ENCODE assay signal across 1 cellular context in genomic region chr11:567629-568258, GRCh38.
A peak's percentile ranks its signal among the peaks of the same experiment; 100 is the strongest.
TF ChIP-seq lines count a peak whose summit lies in the region.

No MANE protein-coding gene starts in this region.

TF ChIP-seq in HepG2, 621 proteins besides CTCF, POLR2A, EP300 and RAD21 (continued from another document and continues in another):
- TF ChIP-seq, protein P1, sequence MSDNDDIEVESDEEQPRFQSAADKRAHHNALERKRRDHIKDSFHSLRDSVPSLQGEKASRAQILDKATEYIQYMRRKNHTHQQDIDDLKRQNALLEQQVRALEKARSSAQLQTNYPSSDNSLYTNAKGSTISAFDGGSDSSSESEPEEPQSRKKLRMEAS (IDR thresholded peaks at IDR 0.05): 0 out of 2 replicates have a peak, but pooled peaks have one; percentile 7
- TF ChIP-seq ETS1 (CRISPR knock-in tag; IDR thresholded peaks at IDR 0.05) (no peak), EED (CRISPR knock-in tag; IDR thresholded peaks at IDR 0.05) (peak; percentile 29; the same call in 1 of the 2 replicates), ZHX1 (CRISPR knock-in tag; IDR thresholded peaks at IDR 0.05; ENCODE audit: low read depth) (no peak), ZNF572 (CRISPR knock-in tag; IDR thresholded peaks at IDR 0.05) (0 out of 2 replicates have a peak, but pooled peaks have one; percentile 58), DRAP1 (CRISPR knock-in tag; IDR thresholded peaks at IDR 0.05) (no peak), NCOA2 (CRISPR knock-in tag; IDR thresholded peaks at IDR 0.05) (no peak), ZNF124 (CRISPR knock-in tag; IDR thresholded peaks at IDR 0.05) (no peak), FOXO1 (CRISPR knock-in tag; IDR thresholded peaks at IDR 0.05) (no peak), RBM22 (optimal IDR thresholded peaks at IDR 0.05; ENCODE audit: low read length) (no peak), FOSL2 (CRISPR knock-in tag; IDR thresholded peaks at IDR 0.05) (no peak), POLR2AphosphoS5 (IDR thresholded peaks at IDR 0.05; ENCODE audit: low read depth, low read length) (no peak), ZNF276 (CRISPR knock-in tag; IDR thresholded peaks at IDR 0.05; ENCODE audit: low read depth) (no peak), ZZZ3 (CRISPR knock-in tag; IDR thresholded peaks at IDR 0.05; ENCODE audit: borderline replicate concordance) (no peak), ZMAT3 (CRISPR knock-in tag; conservative IDR thresholded peaks at IDR 0.05) (no peak), TEAD3 (CRISPR knock-in tag; optimal IDR thresholded peaks at IDR 0.05; ENCODE audit: borderline replicate concordance) (no peak), ZBTB1 (CRISPR knock-in tag; IDR thresholded peaks at IDR 0.05; ENCODE audit: borderline replicate concordance) (no peak), PITX1 (CRISPR knock-in tag; IDR thresholded peaks at IDR 0.05) (no peak), ZNF639 (CRISPR knock-in tag; conservative IDR thresholded peaks at IDR 0.05) (no peak), ZSCAN29 (CRISPR knock-in tag; conservative IDR thresholded peaks at IDR 0.05) (no peak), SMC3 (IDR thresholded peaks at IDR 0.05; ENCODE audit: low read length) (no peak)
- TF ChIP-seq, protein P2, sequence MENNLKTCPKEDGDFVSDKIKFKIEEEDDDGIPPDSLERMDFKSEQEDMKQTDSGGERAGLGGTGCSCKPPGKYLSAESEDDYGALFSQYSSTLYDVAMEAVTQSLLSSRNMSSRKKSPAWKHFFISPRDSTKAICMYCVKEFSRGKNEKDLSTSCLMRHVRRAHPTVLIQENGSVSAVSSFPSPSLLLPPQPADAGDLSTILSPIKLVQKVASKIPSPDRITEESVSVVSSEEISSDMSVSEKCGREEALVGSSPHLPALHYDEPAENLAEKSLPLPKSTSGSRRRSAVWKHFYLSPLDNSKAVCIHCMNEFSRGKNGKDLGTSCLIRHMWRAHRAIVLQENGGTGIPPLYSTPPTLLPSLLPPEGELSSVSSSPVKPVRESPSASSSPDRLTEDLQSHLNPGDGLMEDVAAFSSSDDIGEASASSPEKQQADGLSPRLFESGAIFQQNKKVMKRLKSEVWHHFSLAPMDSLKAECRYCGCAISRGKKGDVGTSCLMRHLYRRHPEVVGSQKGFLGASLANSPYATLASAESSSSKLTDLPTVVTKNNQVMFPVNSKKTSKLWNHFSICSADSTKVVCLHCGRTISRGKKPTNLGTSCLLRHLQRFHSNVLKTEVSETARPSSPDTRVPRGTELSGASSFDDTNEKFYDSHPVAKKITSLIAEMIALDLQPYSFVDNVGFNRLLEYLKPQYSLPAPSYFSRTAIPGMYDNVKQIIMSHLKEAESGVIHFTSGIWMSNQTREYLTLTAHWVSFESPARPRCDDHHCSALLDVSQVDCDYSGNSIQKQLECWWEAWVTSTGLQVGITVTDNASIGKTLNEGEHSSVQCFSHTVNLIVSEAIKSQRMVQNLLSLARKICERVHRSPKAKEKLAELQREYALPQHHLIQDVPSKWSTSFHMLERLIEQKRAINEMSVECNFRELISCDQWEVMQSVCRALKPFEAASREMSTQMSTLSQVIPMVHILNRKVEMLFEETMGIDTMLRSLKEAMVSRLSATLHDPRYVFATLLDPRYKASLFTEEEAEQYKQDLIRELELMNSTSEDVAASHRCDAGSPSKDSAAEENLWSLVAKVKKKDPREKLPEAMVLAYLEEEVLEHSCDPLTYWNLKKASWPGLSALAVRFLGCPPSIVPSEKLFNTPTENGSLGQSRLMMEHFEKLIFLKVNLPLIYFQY (CRISPR knock-in tag; IDR thresholded peaks at IDR 0.05; ENCODE audit: borderline replicate concordance): no peak
- TF ChIP-seq, protein P3, sequence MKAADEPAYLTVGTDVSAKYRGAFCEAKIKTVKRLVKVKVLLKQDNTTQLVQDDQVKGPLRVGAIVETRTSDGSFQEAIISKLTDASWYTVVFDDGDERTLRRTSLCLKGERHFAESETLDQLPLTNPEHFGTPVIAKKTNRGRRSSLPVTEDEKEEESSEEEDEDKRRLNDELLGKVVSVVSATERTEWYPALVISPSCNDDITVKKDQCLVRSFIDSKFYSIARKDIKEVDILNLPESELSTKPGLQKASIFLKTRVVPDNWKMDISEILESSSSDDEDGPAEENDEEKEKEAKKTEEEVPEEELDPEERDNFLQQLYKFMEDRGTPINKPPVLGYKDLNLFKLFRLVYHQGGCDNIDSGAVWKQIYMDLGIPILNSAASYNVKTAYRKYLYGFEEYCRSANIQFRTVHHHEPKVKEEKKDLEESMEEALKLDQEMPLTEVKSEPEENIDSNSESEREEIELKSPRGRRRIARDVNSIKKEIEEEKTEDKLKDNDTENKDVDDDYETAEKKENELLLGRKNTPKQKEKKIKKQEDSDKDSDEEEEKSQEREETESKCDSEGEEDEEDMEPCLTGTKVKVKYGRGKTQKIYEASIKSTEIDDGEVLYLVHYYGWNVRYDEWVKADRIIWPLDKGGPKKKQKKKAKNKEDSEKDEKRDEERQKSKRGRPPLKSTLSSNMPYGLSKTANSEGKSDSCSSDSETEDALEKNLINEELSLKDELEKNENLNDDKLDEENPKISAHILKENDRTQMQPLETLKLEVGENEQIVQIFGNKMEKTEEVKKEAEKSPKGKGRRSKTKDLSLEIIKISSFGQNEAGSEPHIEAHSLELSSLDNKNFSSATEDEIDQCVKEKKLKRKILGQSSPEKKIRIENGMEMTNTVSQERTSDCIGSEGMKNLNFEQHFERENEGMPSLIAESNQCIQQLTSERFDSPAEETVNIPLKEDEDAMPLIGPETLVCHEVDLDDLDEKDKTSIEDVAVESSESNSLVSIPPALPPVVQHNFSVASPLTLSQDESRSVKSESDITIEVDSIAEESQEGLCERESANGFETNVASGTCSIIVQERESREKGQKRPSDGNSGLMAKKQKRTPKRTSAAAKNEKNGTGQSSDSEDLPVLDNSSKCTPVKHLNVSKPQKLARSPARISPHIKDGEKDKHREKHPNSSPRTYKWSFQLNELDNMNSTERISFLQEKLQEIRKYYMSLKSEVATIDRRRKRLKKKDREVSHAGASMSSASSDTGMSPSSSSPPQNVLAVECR (CRISPR knock-in tag; IDR thresholded peaks at IDR 0.05; ENCODE audit: borderline replicate concordance): peak; percentile 58
- TF ChIP-seq, protein P4, sequence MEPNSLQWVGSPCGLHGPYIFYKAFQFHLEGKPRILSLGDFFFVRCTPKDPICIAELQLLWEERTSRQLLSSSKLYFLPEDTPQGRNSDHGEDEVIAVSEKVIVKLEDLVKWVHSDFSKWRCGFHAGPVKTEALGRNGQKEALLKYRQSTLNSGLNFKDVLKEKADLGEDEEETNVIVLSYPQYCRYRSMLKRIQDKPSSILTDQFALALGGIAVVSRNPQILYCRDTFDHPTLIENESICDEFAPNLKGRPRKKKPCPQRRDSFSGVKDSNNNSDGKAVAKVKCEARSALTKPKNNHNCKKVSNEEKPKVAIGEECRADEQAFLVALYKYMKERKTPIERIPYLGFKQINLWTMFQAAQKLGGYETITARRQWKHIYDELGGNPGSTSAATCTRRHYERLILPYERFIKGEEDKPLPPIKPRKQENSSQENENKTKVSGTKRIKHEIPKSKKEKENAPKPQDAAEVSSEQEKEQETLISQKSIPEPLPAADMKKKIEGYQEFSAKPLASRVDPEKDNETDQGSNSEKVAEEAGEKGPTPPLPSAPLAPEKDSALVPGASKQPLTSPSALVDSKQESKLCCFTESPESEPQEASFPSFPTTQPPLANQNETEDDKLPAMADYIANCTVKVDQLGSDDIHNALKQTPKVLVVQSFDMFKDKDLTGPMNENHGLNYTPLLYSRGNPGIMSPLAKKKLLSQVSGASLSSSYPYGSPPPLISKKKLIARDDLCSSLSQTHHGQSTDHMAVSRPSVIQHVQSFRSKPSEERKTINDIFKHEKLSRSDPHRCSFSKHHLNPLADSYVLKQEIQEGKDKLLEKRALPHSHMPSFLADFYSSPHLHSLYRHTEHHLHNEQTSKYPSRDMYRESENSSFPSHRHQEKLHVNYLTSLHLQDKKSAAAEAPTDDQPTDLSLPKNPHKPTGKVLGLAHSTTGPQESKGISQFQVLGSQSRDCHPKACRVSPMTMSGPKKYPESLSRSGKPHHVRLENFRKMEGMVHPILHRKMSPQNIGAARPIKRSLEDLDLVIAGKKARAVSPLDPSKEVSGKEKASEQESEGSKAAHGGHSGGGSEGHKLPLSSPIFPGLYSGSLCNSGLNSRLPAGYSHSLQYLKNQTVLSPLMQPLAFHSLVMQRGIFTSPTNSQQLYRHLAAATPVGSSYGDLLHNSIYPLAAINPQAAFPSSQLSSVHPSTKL (CRISPR knock-in tag; IDR thresholded peaks at IDR 0.05): no peak
- TF ChIP-seq, protein P5, sequence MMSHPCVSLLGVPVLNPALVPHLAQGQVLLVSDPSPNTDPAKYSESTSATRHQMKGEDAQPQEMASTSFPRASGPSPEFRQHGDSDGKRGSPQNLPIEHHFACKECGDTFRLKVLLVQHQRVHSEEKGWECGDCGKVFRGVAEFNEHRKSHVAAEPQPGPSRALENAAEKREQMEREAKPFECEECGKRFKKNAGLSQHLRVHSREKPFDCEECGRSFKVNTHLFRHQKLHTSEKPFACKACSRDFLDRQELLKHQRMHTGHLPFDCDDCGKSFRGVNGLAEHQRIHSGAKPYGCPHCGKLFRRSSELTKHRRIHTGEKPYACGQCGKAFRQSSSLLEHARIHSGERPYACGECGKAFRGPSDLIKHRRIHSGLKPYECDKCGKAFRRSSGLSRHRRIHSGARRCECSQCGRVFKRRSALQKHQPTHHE (CRISPR knock-in tag; IDR thresholded peaks at IDR 0.05; ENCODE audit: borderline replicate concordance): no peak
- TF ChIP-seq, protein P6, sequence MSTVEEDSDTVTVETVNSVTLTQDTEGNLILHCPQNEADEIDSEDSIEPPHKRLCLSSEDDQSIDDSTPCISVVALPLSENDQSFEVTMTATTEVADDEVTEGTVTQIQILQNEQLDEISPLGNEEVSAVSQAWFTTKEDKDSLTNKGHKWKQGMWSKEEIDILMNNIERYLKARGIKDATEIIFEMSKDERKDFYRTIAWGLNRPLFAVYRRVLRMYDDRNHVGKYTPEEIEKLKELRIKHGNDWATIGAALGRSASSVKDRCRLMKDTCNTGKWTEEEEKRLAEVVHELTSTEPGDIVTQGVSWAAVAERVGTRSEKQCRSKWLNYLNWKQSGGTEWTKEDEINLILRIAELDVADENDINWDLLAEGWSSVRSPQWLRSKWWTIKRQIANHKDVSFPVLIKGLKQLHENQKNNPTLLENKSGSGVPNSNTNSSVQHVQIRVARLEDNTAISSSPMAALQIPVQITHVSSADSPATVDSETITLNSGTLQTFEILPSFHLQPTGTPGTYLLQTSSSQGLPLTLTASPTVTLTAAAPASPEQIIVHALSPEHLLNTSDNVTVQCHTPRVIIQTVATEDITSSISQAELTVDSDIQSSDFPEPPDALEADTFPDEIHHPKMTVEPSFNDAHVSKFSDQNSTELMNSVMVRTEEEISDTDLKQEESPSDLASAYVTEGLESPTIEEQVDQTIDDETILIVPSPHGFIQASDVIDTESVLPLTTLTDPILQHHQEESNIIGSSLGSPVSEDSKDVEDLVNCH (CRISPR knock-in tag; IDR thresholded peaks at IDR 0.05): no peak
- TF ChIP-seq, protein P7, sequence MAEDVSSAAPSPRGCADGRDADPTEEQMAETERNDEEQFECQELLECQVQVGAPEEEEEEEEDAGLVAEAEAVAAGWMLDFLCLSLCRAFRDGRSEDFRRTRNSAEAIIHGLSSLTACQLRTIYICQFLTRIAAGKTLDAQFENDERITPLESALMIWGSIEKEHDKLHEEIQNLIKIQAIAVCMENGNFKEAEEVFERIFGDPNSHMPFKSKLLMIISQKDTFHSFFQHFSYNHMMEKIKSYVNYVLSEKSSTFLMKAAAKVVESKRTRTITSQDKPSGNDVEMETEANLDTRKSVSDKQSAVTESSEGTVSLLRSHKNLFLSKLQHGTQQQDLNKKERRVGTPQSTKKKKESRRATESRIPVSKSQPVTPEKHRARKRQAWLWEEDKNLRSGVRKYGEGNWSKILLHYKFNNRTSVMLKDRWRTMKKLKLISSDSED (CRISPR knock-in tag; IDR thresholded peaks at IDR 0.05): no peak
